21 cellular contexts compared by ENCODE assay signal in the genomic region with DNA sequence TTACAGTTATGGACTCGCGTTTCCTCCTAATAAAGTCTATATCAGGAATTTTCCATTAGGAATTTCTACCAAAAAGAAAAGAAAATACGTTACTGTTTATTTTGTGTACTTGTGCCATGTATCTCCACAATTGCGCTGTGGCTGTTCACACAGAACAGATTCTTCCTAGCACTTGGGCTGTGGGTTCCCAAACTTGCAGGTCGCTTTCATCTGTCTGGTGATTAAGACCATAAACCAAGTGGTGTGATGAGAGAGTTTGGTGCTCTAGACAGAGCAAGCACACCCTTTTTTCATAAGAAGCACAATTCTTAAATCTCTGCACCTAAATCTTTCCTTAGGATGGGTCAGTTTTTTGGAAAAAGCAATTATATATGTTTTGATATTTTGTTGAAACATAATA.
"Had no signal": no experiment of that assay in that cellular context is flagged by ENCODE, and none has a peak within 500 bp of the region (broad histone marks: within the 10 kb centered on the region; RNA-seq: fewer than 3 reads in every experiment).

No MANE protein-coding gene starts in this region.

- H3K27ac ChIP-seq: hepatocyte, left lung, neural progenitor cell, sigmoid colon, spleen, upper lobe of right lung had no signal

- H3K4me2 ChIP-seq: hepatocyte, neural progenitor cell had no signal

- H3K79me2 ChIP-seq: hepatocyte had no signal

- H3K4me1 ChIP-seq: left lung, neural progenitor cell, sigmoid colon, spleen, upper lobe of right lung had no signal

- H2AFZ ChIP-seq: hepatocyte, neural progenitor cell had no signal

- H3K36me3 ChIP-seq: left lung, neural progenitor cell, sigmoid colon, spleen, upper lobe of right lung had no signal

- H3K27me3 ChIP-seq: hepatocyte, left lung, neural progenitor cell, sigmoid colon, spleen, upper lobe of right lung had no signal

- H3K4me3 ChIP-seq: hepatocyte, left lung, lung, neural progenitor cell, sigmoid colon, spleen, upper lobe of right lung had no signal

- H3K9ac ChIP-seq: neural progenitor cell had no signal

- DNase-seq: activated T-cell treated with anti-CD3 and anti-CD28 coated beads, Interleukin-2, amount 50 U/mL, for 1 hour; aorta; central memory CD4-positive, alpha-beta T cell; glutamatergic neuron; immature natural killer cell; kidney glomerular epithelial cell; left lung; naive thymus-derived CD8-positive, alpha-beta T cell; retina; sigmoid colon; spleen; stimulated activated CD4-positive, alpha-beta T cell treated with anti-CD3 and anti-CD28 coated beads, Interleukin-4, amount 100 ng/mL, for 1 hour; stimulated activated naive CD4-positive, alpha-beta T cell; T-helper 9 cell; upper lobe of right lung had no signal

- H3K9me3 ChIP-seq: left lung, sigmoid colon, spleen, upper lobe of right lung had no signal

- ATAC-seq: activated naive CD4-positive, alpha-beta T cell treated with anti-CD3 and anti-CD28 coated beads, Interleukin-2, amount 50 U/mL, for 72 hours; activated T-helper 17 cell treated with anti-CD3 and anti-CD28 coated beads, Interleukin-2, amount 50 U/mL, for 72 hours; left lung; naive thymus-derived CD8-positive, alpha-beta T cell; upper lobe of right lung; WTC11 had no signal
